10 cellular contexts compared by ENCODE assay signal in genomic region chr7:84389242-84389641, GRCh38.
A peak's percentile ranks its signal among the peaks of the same experiment; 100 is the strongest.
DNase-seq lines count a peak whose midpoint lies in the region; ATAC-seq and TF ChIP-seq lines count a peak whose summit lies in the region.
"Had no signal": no experiment of that assay in that cellular context is flagged by ENCODE, and none has a peak within 500 bp of the region (broad histone marks: within the 10 kb centered on the region; RNA-seq: fewer than 3 reads in every experiment).

No MANE protein-coding gene starts in this region.

- no peaks in the 10 kb centered on the region for H3K9me3 Mint-ChIP-seq in activated CD4-positive, alpha-beta T cell treated with anti-CD3 and anti-CD28 coated beads, Interleukin-2, amount 10 ng/mL, durations not matched to agents 7 days and 5 days

- ATAC-seq in GM19372 (IDR thresholded peaks at IDR 0.05; ENCODE audit: low read depth, unreplicated experiment) (peak; percentile 97), HG02885 (IDR thresholded peaks at IDR 0.05; ENCODE audit: poor library complexity, unreplicated experiment) (peak; percentile 100), right lobe of liver (no peak), aorta (ENCODE audit: low FRiP score) (no peak), left lung (no peak)

- H3K79me2 ChIP-seq in KMS-11 (ENCODE audit: insufficient read depth, low read depth): no peaks in the 10 kb centered on the region

- no peaks in the 10 kb centered on the region for H3K4me1 Mint-ChIP-seq in activated CD4-positive, alpha-beta T cell treated with anti-CD3 and anti-CD28 coated beads, Interleukin-2, amount 10 ng/mL, durations not matched to agents 7 days and 5 days
- H3K4me1 Mint-ChIP-seq: activated CD4-positive, alpha-beta memory T cell treated with anti-CD3 and anti-CD28 coated beads, Interleukin-2, amount 10 ng/mL, durations not matched to agents 7 days and 5 days; IgD-negative memory B cell had no signal

- CTCF ChIA-PET in activated CD4-positive, alpha-beta T cell treated with anti-CD3 and anti-CD28 coated beads, Interleukin-2, amount 10 ng/mL, durations not matched to agents 7 days and 5 days (lab: Charles Lee): no interaction called here

- H3K27ac ChIP-seq in KMS-11: no peak overlapping the region
- no peak overlapping the region for H3K27ac ChIP-seq in right lobe of liver
- no peak overlapping the region for H3K27ac ChIP-seq in aorta (ENCODE audit: low read depth in 1 of 2, low read length in 2 of 2)
- no peak overlapping the region for H3K27ac ChIP-seq in left lung

- H3K4me1 ChIP-seq in KMS-11 (ENCODE audit: low read depth, poor library complexity, severe bottlenecking): peaks cover 16% of the 10 kb centered on the region
- no peaks in the 10 kb centered on the region for H3K4me1 ChIP-seq in right lobe of liver
- no peaks in the 10 kb centered on the region for H3K4me1 ChIP-seq in aorta (ENCODE audit: control insufficient read depth in 1 of 2, insufficient read depth in 2 of 2, low read length in 2 of 2)
- no peaks in the 10 kb centered on the region for H3K4me1 ChIP-seq in left lung

- H3K4me3 Mint-ChIP-seq in activated CD4-positive, alpha-beta T cell treated with anti-CD3 and anti-CD28 coated beads, Interleukin-2, amount 10 ng/mL, durations not matched to agents 7 days and 5 days: no peak overlapping the region
- H3K4me3 Mint-ChIP-seq: activated CD4-positive, alpha-beta memory T cell treated with anti-CD3 and anti-CD28 coated beads, Interleukin-2, amount 10 ng/mL, durations not matched to agents 7 days and 5 days; IgD-negative memory B cell had no signal

- intact Hi-C loops in right lobe of liver (cut with DNase I) (no loop called here), aorta (cut with DNase I) (no loop called here), left lung (cut with DNase I) (no loop called here)

- TF ChIP-seq POLR2A in right lobe of liver (IDR thresholded peaks at IDR 0.05): no peak

- H3K27me3 ChIP-seq in KMS-11 (ENCODE audit: insufficient read depth, low read depth) (no peaks in the 10 kb centered on the region), right lobe of liver (no peaks in the 10 kb centered on the region), aorta (ENCODE audit: control insufficient read depth in 1 of 2, insufficient read depth in 2 of 2, low read length in 1 of 2) (no peaks in the 10 kb centered on the region), left lung (no peaks in the 10 kb centered on the region)

- H2AFZ ChIP-seq in KMS-11 (ENCODE audit: low read depth): peak overlapping the region; percentile 25; the same call in 1 of the 2 replicates

- H4K20me1 ChIP-seq in KMS-11 (ENCODE audit: insufficient read depth): no peaks in the 10 kb centered on the region

- H3K4me3 ChIP-seq in GM12864 (ENCODE audit: low read depth, low read length): no peak overlapping the region
- no peak overlapping the region for H3K4me3 ChIP-seq in KMS-11 (IDR thresholded peaks at IDR 0.05; ENCODE audit: insufficient read depth, low read depth, low read length)
- H3K4me3 ChIP-seq in right lobe of liver: no peak overlapping the region
- H3K4me3 ChIP-seq in aorta (ENCODE audit: low read length in 2 of 2): no peak overlapping the region
- no peak overlapping the region for H3K4me3 ChIP-seq in left lung

- POLR2A ChIA-PET in activated CD4-positive, alpha-beta T cell treated with anti-CD3 and anti-CD28 coated beads, Interleukin-2, amount 10 ng/mL, durations not matched to agents 7 days and 5 days (lab: Charles Lee): no interaction called here

- WGBS in right lobe of liver (ENCODE audit: insufficient coverage, low coverage, low lambda C conversion rate, missing lambda C conversion rate): 38% methylated on average over 4 of the region's 4 CpGs
- 86 to 90% methylated on average over 4 of the region's 4 CpGs for WGBS in aorta, 2 donors

- peak; percentile 7 for DNase-seq in GM12864 (ENCODE audit: low read depth)
- DNase-seq in right lobe of liver: no peak
- DNase-seq in activated CD4-positive, alpha-beta T cell treated with anti-CD3 and anti-CD28 coated beads, Interleukin-2, amount 10 ng/mL, durations not matched to agents 7 days and 5 days: no peak
- no peak for DNase-seq in aorta
- DNase-seq in left lung: no peak
- DNase-seq: activated CD4-positive, alpha-beta memory T cell treated with anti-CD3 and anti-CD28 coated beads, Interleukin-2, amount 10 ng/mL, durations not matched to agents 7 days and 5 days had no signal

- no peaks in the 10 kb centered on the region for H3K36me3 Mint-ChIP-seq in activated CD4-positive, alpha-beta T cell treated with anti-CD3 and anti-CD28 coated beads, Interleukin-2, amount 10 ng/mL, durations not matched to agents 7 days and 5 days (ENCODE audit: low read depth)
- H3K36me3 Mint-ChIP-seq: IgD-negative memory B cell had no signal

- H3K9ac ChIP-seq in KMS-11: no peak overlapping the region

- H3K4me2 ChIP-seq in KMS-11: peak overlapping the region; percentile 31; the same call in 1 of the 2 replicates

- TF ChIP-seq CTCF in GM12864 (IDR thresholded peaks at IDR 0.05; ENCODE audit: low read depth, low read length, missing control alignments) (no peak), KMS-11 (conservative IDR thresholded peaks at IDR 0.05; ENCODE audit: low read depth, low read length) (no peak), right lobe of liver (IDR thresholded peaks at IDR 0.05) (no peak), left lung (IDR thresholded peaks at IDR 0.05) (no peak)

- peaks cover 2% of the 10 kb centered on the region for H3K27me3 Mint-ChIP-seq in activated CD4-positive, alpha-beta T cell treated with anti-CD3 and anti-CD28 coated beads, Interleukin-2, amount 10 ng/mL, durations not matched to agents 7 days and 5 days
- H3K27me3 Mint-ChIP-seq: activated CD4-positive, alpha-beta memory T cell treated with anti-CD3 and anti-CD28 coated beads, Interleukin-2, amount 10 ng/mL, durations not matched to agents 7 days and 5 days; IgD-negative memory B cell had no signal

- H3K9me3 ChIP-seq in right lobe of liver (no peaks in the 10 kb centered on the region), aorta (ENCODE audit: control insufficient read depth, low read length) (no peaks in the 10 kb centered on the region), left lung (no peaks in the 10 kb centered on the region)

- no peak overlapping the region for H3K27ac Mint-ChIP-seq in activated CD4-positive, alpha-beta T cell treated with anti-CD3 and anti-CD28 coated beads, Interleukin-2, amount 10 ng/mL, durations not matched to agents 7 days and 5 days
- H3K27ac Mint-ChIP-seq: activated CD4-positive, alpha-beta memory T cell treated with anti-CD3 and anti-CD28 coated beads, Interleukin-2, amount 10 ng/mL, durations not matched to agents 7 days and 5 days; IgD-negative memory B cell had no signal

- H3K36me3 ChIP-seq in KMS-11 (ENCODE audit: insufficient read depth) (no peaks in the 10 kb centered on the region; the same call in 1 of the 2 replicates), right lobe of liver (no peaks in the 10 kb centered on the region), aorta (ENCODE audit: control insufficient read depth in 1 of 2, insufficient read depth in 2 of 2, low read length in 1 of 2) (no peaks in the 10 kb centered on the region), left lung (no peaks in the 10 kb centered on the region)

Comparison
In these comparisons a context has a peak if more than half of its experiments do, and no peak if none do; other contexts are left out.
1. ATAC-seq: peak in GM19372 (single experiment) and HG02885 (single experiment); none in right lobe of liver (0 of 4), aorta (single experiment) and left lung (single experiment).